Comparison of ENCODE assay signal across 25 cellular contexts in the genomic region with DNA sequence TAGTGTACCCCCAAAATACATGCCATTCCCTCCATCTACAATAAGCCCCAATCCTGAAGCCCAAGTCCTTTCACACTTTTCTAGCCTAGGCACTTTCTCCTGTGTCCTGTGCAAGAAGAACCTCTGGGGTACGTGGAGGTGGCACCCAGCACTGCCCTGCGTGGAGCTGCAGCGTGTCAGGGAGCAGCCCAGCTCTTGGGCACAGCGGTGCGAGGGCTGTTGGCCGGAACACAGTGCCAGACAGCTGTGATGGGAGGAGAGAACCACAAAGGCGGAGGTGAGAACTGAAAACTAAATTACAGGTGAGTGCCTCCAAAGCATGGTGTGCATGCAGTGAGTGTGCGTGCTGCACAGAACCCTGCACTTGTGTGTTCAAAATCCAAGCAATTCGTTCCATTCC.
"Had no signal": no experiment of that assay in that cellular context is flagged by ENCODE, and none has a peak within 500 bp of the region (broad histone marks: within the 10 kb centered on the region; RNA-seq: fewer than 3 reads in every experiment).

No MANE protein-coding gene starts in this region.

- H3K27ac ChIP-seq: pancreas, prostate gland, right lobe of liver, sigmoid colon, suprapubic skin, testis, tibial artery, transverse colon, upper lobe of left lung, vagina had no signal

- H3K36me3 ChIP-seq: pancreas, prostate gland, right lobe of liver, sigmoid colon, suprapubic skin, tibial artery, transverse colon, upper lobe of left lung, vagina had no signal

- H3K27me3 ChIP-seq: pancreas, right lobe of liver, sigmoid colon, suprapubic skin, testis, tibial artery, transverse colon, upper lobe of left lung, vagina had no signal

- H3K36me3 Mint-ChIP-seq: naive B cell; naive thymus-derived CD8-positive, alpha-beta T cell; natural killer cell treated with Interleukin-12 subunit alpha and Interleukin-12 subunit beta and Interleukin-15 and Interleukin-18, amount 100 ng/mL, for 72 hours had no signal

- H3K9me3 Mint-ChIP-seq: naive B cell; naive thymus-derived CD8-positive, alpha-beta T cell; nephron progenitor cell; neural crest cell; stimulated activated naive CD8-positive, alpha-beta T cell treated with anti-CD3 and anti-CD28 coated beads, Interleukin-15, amount 100 ng/mL, for 72 hours had no signal

- H3K4me3 ChIP-seq: pancreas, prostate gland, right lobe of liver, sigmoid colon, suprapubic skin, testis, tibial artery, transverse colon, upper lobe of left lung, vagina had no signal

- H3K9me3 ChIP-seq: pancreas, prostate gland, right lobe of liver, sigmoid colon, testis, tibial artery, transverse colon, upper lobe of left lung, vagina had no signal

- H3K4me1 ChIP-seq: pancreas, prostate gland, right lobe of liver, sigmoid colon, suprapubic skin, testis, tibial artery, transverse colon, upper lobe of left lung, vagina had no signal

- H3K4me3 Mint-ChIP-seq: naive B cell; naive thymus-derived CD8-positive, alpha-beta T cell; natural killer cell treated with Interleukin-12 subunit alpha and Interleukin-12 subunit beta and Interleukin-15 and Interleukin-18, amount 100 ng/mL, for 72 hours; nephron progenitor cell; neural crest cell; stimulated activated naive CD8-positive, alpha-beta T cell treated with anti-CD3 and anti-CD28 coated beads, Interleukin-15, amount 100 ng/mL, for 72 hours had no signal

- H3K4me1 Mint-ChIP-seq: naive B cell; naive thymus-derived CD8-positive, alpha-beta T cell; nephron progenitor cell; neural crest cell; stimulated activated naive CD8-positive, alpha-beta T cell treated with anti-CD3 and anti-CD28 coated beads, Interleukin-15, amount 100 ng/mL, for 72 hours had no signal

- H3K27ac Mint-ChIP-seq: naive B cell; naive thymus-derived CD8-positive, alpha-beta T cell; natural killer cell treated with Interleukin-12 subunit alpha and Interleukin-12 subunit beta and Interleukin-15 and Interleukin-18, amount 100 ng/mL, for 72 hours; nephron progenitor cell had no signal

- ATAC-seq: naive thymus-derived CD8-positive, alpha-beta T cell; pancreas; right lobe of liver; stimulated activated naive CD8-positive, alpha-beta T cell treated with anti-CD3 and anti-CD28 coated beads, Interleukin-15, amount 100 ng/mL, for 72 hours; stimulated activated naive CD8-positive, alpha-beta T cell treated with anti-CD3 and anti-CD28 coated beads, Interleukin-15, Interleukin-2, amounts not matched to agents 100 U/mL and 50 U/mL, for 24 hours had no signal

- DNase-seq: naive B cell; naive thymus-derived CD8-positive, alpha-beta T cell; nephron progenitor cell; pancreas; right cardiac atrium; right lobe of liver; sigmoid colon; small intestine; stimulated activated CD4-positive, alpha-beta T cell treated with anti-CD3 and anti-CD28 coated beads, Interleukin-1b, Interleukin-23, amount 100 ng/mL, for 48 hours; stimulated activated CD4-positive, alpha-beta T cell treated with anti-CD3 and anti-CD28 coated beads, Interleukin-4, amount 100 ng/mL, for 1 hour; stimulated activated CD4-positive, alpha-beta T cell treated with anti-CD3 and anti-CD28 coated beads, Interleukin-4, amount 100 ng/mL, for 4 hours; stimulated activated CD8-positive, alpha-beta memory T cell treated with anti-CD3 and anti-CD28 coated beads, Interleukin-4, amount 100 ng/mL, for 48 hours; stimulated activated naive CD4-positive, alpha-beta T cell; stimulated activated naive CD8-positive, alpha-beta T cell treated with anti-CD3 and anti-CD28 coated beads, Interleukin-15, amount 100 ng/mL, for 72 hours; stimulated activated naive CD8-positive, alpha-beta T cell treated with anti-CD3 and anti-CD28 coated beads, Interleukin-15, Interleukin-2, amounts not matched to agents 100 U/mL and 50 U/mL, for 24 hours; substantia nigra; testis; tibial artery; transverse colon had no signal
